Comparison of ENCODE assay signal across 10 cellular contexts in genomic region chr1:234958702-234959649, GRCh38.
DNase-seq lines count a peak whose midpoint lies in the region; ATAC-seq and TF ChIP-seq lines count a peak whose summit lies in the region.
"Had no signal": no experiment of that assay in that cellular context is flagged by ENCODE, and none has a peak within 500 bp of the region (broad histone marks: within the 10 kb centered on the region; RNA-seq: fewer than 3 reads in every experiment).

No MANE protein-coding gene starts in this region.

- POLR2A ChIA-PET in Caco-2 (lab: Charles Lee), result interaction anchor here (1.5 to 1.9 kb wide), 2 partner anchors 11 to 235 kb away, joined by 12 to 14 read pairs; no protein-coding TSS in a partner anchor
- POLR2A ChIA-PET in PC-9 (lab: Charles Lee; ENCODE audit: unreplicated experiment), result interaction anchor here (0.5 to 0.6 kb wide), 4 partner anchors 15 to 347 kb away, joined by 3 to 5 read pairs (median 4); no protein-coding TSS in a partner anchor

- TF ChIP-seq POLR2A in sigmoid colon (IDR thresholded peaks at IDR 0.05), result no peak

- TF ChIP-seq CTCF in Caco-2 (IDR thresholded peaks at IDR 0.05; ENCODE audit: insufficient read depth in 1 of 2, low read depth in 1 of 2, low read length in 1 of 2, severe bottlenecking in 1 of 2, unreplicated experiment in 1 of 2) (no peak), PC-9 (conservative IDR thresholded peaks at IDR 0.05) (no peak), endothelial cell (IDR thresholded peaks at IDR 0.05; ENCODE audit: unreplicated experiment) (no peak), sigmoid colon (IDR thresholded peaks at IDR 0.05) (no peak), BE2C (IDR thresholded peaks at IDR 0.05; ENCODE audit: low read depth, low read length) (no peak)

- H3K27me3 ChIP-seq in Caco-2 (replicated peaks; ENCODE audit: control insufficient read depth, insufficient read depth, low read length) (no peaks in the 10 kb centered on the region), PC-9 (ENCODE audit: insufficient read depth, low read depth) (no peaks in the 10 kb centered on the region), sigmoid colon (no peaks in the 10 kb centered on the region), BE2C (no peaks in the 10 kb centered on the region)

- WGBS in sigmoid colon, 2 donors, result 21 to 67% methylated on average over 21 of the region's 21 CpGs

- H3K36me3 ChIP-seq in Caco-2 (ENCODE audit: control insufficient read depth, insufficient read depth, low read length) (no peaks in the 10 kb centered on the region), PC-9 (ENCODE audit: low read depth) (no peaks in the 10 kb centered on the region), sigmoid colon (no peaks in the 10 kb centered on the region), BE2C (no peaks in the 10 kb centered on the region)

- no peaks in the 10 kb centered on the region for H3K9me3 Mint-ChIP-seq in Caco-2 (ENCODE audit: unreplicated experiment)
- no peaks in the 10 kb centered on the region for H3K9me3 Mint-ChIP-seq in endothelial cell (ENCODE audit: unreplicated experiment)
- H3K9me3 Mint-ChIP-seq: activated T-cell treated with anti-CD3 and anti-CD28 coated beads, Interleukin-2, amount 50 U/mL, for 4 hours had no signal

- no TSS peak for BruUV-seq in Caco-2 (replicated peaks; lab: Mats Ljungman, UMichigan)
- no TSS peak for BruUV-seq in PC-9 (replicated peaks; lab: Mats Ljungman, UMichigan)

- intact Hi-C loops in Caco-2 (cut with micrococcal nuclease; ENCODE audit: unreplicated experiment), result loop anchor here (5.0 kb wide), 1 partner anchor 137 kb away; no protein-coding TSS in a partner anchor
- intact Hi-C loops in PC-9 (cut with micrococcal nuclease; ENCODE audit: unreplicated experiment), result no loop called here
- intact Hi-C loops in sigmoid colon (cut with DNase I), result no loop called here

- peaks cover 20% of the 10 kb centered on the region for H3K79me2 ChIP-seq in PC-9 (ENCODE audit: low read depth)

- DNase-seq in Caco-2 (peak in 1 of 2 experiments; percentile 44), PC-9 (peak in 1 of 2 experiments; percentile 72), endothelial cell (ENCODE audit: low spot score) (no peak), sigmoid colon (no peak), BE2C (no peak), NCI-H146 treated with DMSO at 0.1 percent for 48 hours (lab: John Stamatoyannopoulos, UW; ENCODE audit: unreplicated experiment) (no peak)
- DNase-seq: activated T-cell treated with anti-CD3 and anti-CD28 coated beads, Interleukin-2, amount 50 U/mL, for 4 hours; Right ventricle myocardium superior had no signal

- CTCF ChIA-PET in Caco-2 (lab: Charles Lee), result interaction anchor here (0.6 to 0.8 kb wide), 2 partner anchors 57 to 125 kb away, joined by 3 read pairs; no protein-coding TSS in a partner anchor
- CTCF ChIA-PET in PC-9 (lab: Charles Lee), result interaction anchor here (0.6 to 1.0 kb wide), 2 partner anchors 17 to 1246 kb away, joined by 3 to 8 read pairs; no protein-coding TSS in a partner anchor

- no peaks in the 10 kb centered on the region for H3K27me3 Mint-ChIP-seq in Caco-2 (ENCODE audit: insufficient read depth, unreplicated experiment)
- peaks cover 1% of the 10 kb centered on the region for H3K27me3 Mint-ChIP-seq in endothelial cell (ENCODE audit: unreplicated experiment)

- peak overlapping the region; percentile 99 for H3K27ac ChIP-seq in PC-9
- H3K27ac ChIP-seq in sigmoid colon, result peak overlapping the region; percentile 0 to 76 (median 38)

- no peak for TF ChIP-seq EP300 in sigmoid colon (IDR thresholded peaks at IDR 0.05)

- peak overlapping the region; percentile 34 for H3K4me3 Mint-ChIP-seq in Caco-2 (ENCODE audit: unreplicated experiment)
- no peak overlapping the region for H3K4me3 Mint-ChIP-seq in endothelial cell (ENCODE audit: unreplicated experiment)
- H3K4me3 Mint-ChIP-seq: activated T-cell treated with anti-CD3 and anti-CD28 coated beads, Interleukin-2, amount 50 U/mL, for 4 hours had no signal

- H3F3A ChIP-seq in PC-9 (ENCODE audit: insufficient read depth, low read depth), result peaks cover 87% of the 10 kb centered on the region

- no peak overlapping the region for H2AFZ ChIP-seq in PC-9

- H3K9me3 ChIP-seq in Caco-2 (no peaks in the 10 kb centered on the region), PC-9 (ENCODE audit: insufficient read depth, low read depth) (no peaks in the 10 kb centered on the region), sigmoid colon (no peaks in the 10 kb centered on the region), BE2C (no peaks in the 10 kb centered on the region)

- H3K9me2 ChIP-seq in PC-9 (ENCODE audit: insufficient read depth), result no peaks in the 10 kb centered on the region

- H4K20me1 ChIP-seq in PC-9 (ENCODE audit: insufficient read depth), result no peaks in the 10 kb centered on the region

- ATAC-seq in GM18870 (IDR thresholded peaks at IDR 0.05; ENCODE audit: unreplicated experiment), result no peak
- no peak for ATAC-seq in GM21619 (IDR thresholded peaks at IDR 0.05; ENCODE audit: unreplicated experiment)
- ATAC-seq: activated T-cell treated with anti-CD3 and anti-CD28 coated beads, Interleukin-2, amount 50 U/mL, for 4 hours had no signal

- H3K4me1 Mint-ChIP-seq in Caco-2 (ENCODE audit: low read depth, unreplicated experiment) (peaks cover 72% of the 10 kb centered on the region), endothelial cell (ENCODE audit: unreplicated experiment) (peaks cover 75% of the 10 kb centered on the region)

- H3K4me1 ChIP-seq in Caco-2 (peaks cover 94% of the 10 kb centered on the region), PC-9 (replicated peaks; ENCODE audit: insufficient read depth) (peaks cover 94% of the 10 kb centered on the region), sigmoid colon (peaks cover 0 to 47% (median 43%) of the 10 kb centered on the region in 4 donors), BE2C (peaks cover 41% of the 10 kb centered on the region)

- H3K4me3 ChIP-seq in Caco-2 (ENCODE audit: low read depth, low read length) (no peak overlapping the region), PC-9 (peak overlapping the region; percentile 37; the same call in 1 of the 2 replicates), sigmoid colon (no peak overlapping the region), BE2C (ENCODE audit: low read depth, low read length) (no peak overlapping the region)

- H3K36me3 Mint-ChIP-seq in Caco-2 (ENCODE audit: insufficient read depth, unreplicated experiment) (peaks cover 31% of the 10 kb centered on the region), endothelial cell (ENCODE audit: low read depth, unreplicated experiment) (peaks cover 2% of the 10 kb centered on the region)

- H3K27ac Mint-ChIP-seq in Caco-2 (ENCODE audit: unreplicated experiment), result peak overlapping the region; percentile 89
- H3K27ac Mint-ChIP-seq in endothelial cell (ENCODE audit: unreplicated experiment), result peak overlapping the region; percentile 74

- peak overlapping the region; percentile 93 for H3K4me2 ChIP-seq in PC-9
